ENCODE assay signal across 8 cellular contexts in genomic region chr3:62318365-62318751, GRCh38. TPM values are rescaled to one million over a fixed set of nuclear protein-coding genes. Genes with fewer than 3 reads are reported as not detected.
DNase-seq lines count a peak whose midpoint lies in the region; ATAC-seq and TF ChIP-seq lines count a peak whose summit lies in the region.

No MANE protein-coding gene starts in this region.

- no peak overlapping the region for H3T11ph ChIP-seq in H9 (ENCODE audit: low read length)

- no peak for TF ChIP-seq CTCF in A673 (conservative IDR thresholded peaks at IDR 0.05; ENCODE audit: low read depth, low read length)
- TF ChIP-seq CTCF in H9 (conservative IDR thresholded peaks at IDR 0.05) = no peak
- no peak for TF ChIP-seq CTCF in brain (conservative IDR thresholded peaks at IDR 0.05)
- TF ChIP-seq CTCF in GM13976 (IDR thresholded peaks at IDR 0.05; ENCODE audit: borderline replicate concordance, control extremely low read depth, extremely low read depth, insufficient read depth, missing control alignments) = no peak

- H3K27me3 ChIP-seq in A673 (replicated peaks; ENCODE audit: insufficient read depth, low read depth, low read length, poor library complexity) = no peaks in the 10 kb centered on the region
- no peaks in the 10 kb centered on the region; the same call in 1 of the 2 replicates for H3K27me3 ChIP-seq in H9 (ENCODE audit: insufficient read depth, low read length)
- H3K27me3 ChIP-seq in mucosa of rectum (ENCODE audit: control insufficient read depth in 2 of 2, insufficient read depth in 2 of 2, low read length in 2 of 2) = peaks cover 0 to 2% of the 10 kb centered on the region in 2 donors

- H3K23me2 ChIP-seq in H9 (ENCODE audit: insufficient read length, low read depth, low read length, poor library complexity, severe bottlenecking) = peaks cover 6% of the 10 kb centered on the region

- no peaks in the 10 kb centered on the region for H3K79me2 ChIP-seq in H9 (ENCODE audit: insufficient read depth, low read length)

- in situ Hi-C loops in GM13976 (cut with MboI; ENCODE audit: low sequenced_read_pairs, unreplicated experiment) = no loop called here

- no peaks in the 10 kb centered on the region for H3K36me3 ChIP-seq in A673 (ENCODE audit: insufficient read depth, low read length, poor library complexity, severe bottlenecking)
- no peaks in the 10 kb centered on the region for H3K36me3 ChIP-seq in mucosa of rectum (ENCODE audit: control insufficient read depth in 2 of 2, insufficient read depth in 2 of 2, low read length in 2 of 2)

- H3K27ac ChIP-seq in A673 (ENCODE audit: low read depth, low read length, poor library complexity, severe bottlenecking) (no peak overlapping the region), H9 (ENCODE audit: insufficient read length, low read depth, low read length) (no peak overlapping the region), mucosa of rectum (ENCODE audit: low read depth in 2 of 2, low read length in 2 of 2) (peak overlapping the region in 1 of 2 donors; percentile 20)

- H3K79me1 ChIP-seq in H9 (ENCODE audit: insufficient read depth, low read depth, low read length, poor library complexity, severe bottlenecking) = no peaks in the 10 kb centered on the region

- H4K20me1 ChIP-seq in H9 (ENCODE audit: control insufficient read depth, insufficient read depth, insufficient read length) = peaks cover 2% of the 10 kb centered on the region

- CTCF ChIA-PET in A673 (lab: Charles Lee) = no interaction called here

- no peak overlapping the region for H2BK15ac ChIP-seq in H9 (ENCODE audit: low read depth, low read length)

- no peaks in the 10 kb centered on the region for H3K9me3 ChIP-seq in A673 (ENCODE audit: low read depth, low read length, poor library complexity, severe bottlenecking)
- H3K9me3 ChIP-seq in H9 (ENCODE audit: control insufficient read depth, low read depth, low read length) = no peaks in the 10 kb centered on the region
- peaks cover 0 to 6% of the 10 kb centered on the region in 2 donors for H3K9me3 ChIP-seq in mucosa of rectum (ENCODE audit: control insufficient read depth in 2 of 2, low read length in 2 of 2)

- no peak for ATAC-seq in HG03025 (IDR thresholded peaks at IDR 0.05; ENCODE audit: low FRiP score, unreplicated experiment)

- H3K4me2 ChIP-seq in H9 (ENCODE audit: insufficient read depth, insufficient read length, low read length) = peak overlapping the region; percentile 59

- H2BK120ac ChIP-seq in H9 (ENCODE audit: low read depth, low read length, poor library complexity, severe bottlenecking) = no peak overlapping the region

- peak overlapping the region; percentile 55 for H3K4me3 ChIP-seq in A673 (ENCODE audit: low read depth, low read length, poor library complexity, severe bottlenecking)
- H3K4me3 ChIP-seq in mucosa of rectum (ENCODE audit: low read length in 2 of 2) = peak overlapping the region; percentile 67 to 77

- H3K36me3 Mint-ChIP-seq in H9 (ENCODE audit: insufficient read depth in 1 of 3, low read depth in 3 of 3) = peaks cover 0 to 15% (median 8%) of the 10 kb centered on the region in 3 experiments; a peak in 6 of 7 replicates
- H3K36me3 Mint-ChIP-seq in brain = peaks cover 38% of the 10 kb centered on the region

- no peak overlapping the region for H3K56ac ChIP-seq in H9 (ENCODE audit: insufficient read length, low read depth, low read length)

- POLR2A ChIA-PET in A673 (lab: Charles Lee; ENCODE audit: low non-redundant PET) = no interaction called here

- H3K14ac ChIP-seq in H9 (ENCODE audit: insufficient read depth, low read length) = no peak overlapping the region

- no peak overlapping the region for H4K5ac ChIP-seq in H9 (ENCODE audit: insufficient read length, low read depth, low read length)

- no peak overlapping the region for H3K23ac ChIP-seq in H9 (ENCODE audit: insufficient read length, low read depth, low read length)

- no peak overlapping the region for H2BK5ac ChIP-seq in H9 (ENCODE audit: insufficient read length, low read length)

- no peak overlapping the region for H2BK20ac ChIP-seq in H9 (ENCODE audit: low read depth, low read length, poor library complexity, severe bottlenecking)

- H2AK5ac ChIP-seq in H9 (ENCODE audit: insufficient read length, low read length) = no peak overlapping the region

- intact Hi-C loops in A673 (cut with micrococcal nuclease; ENCODE audit: unreplicated experiment) = loop anchor here (10.0 kb wide), 1 partner anchor 114 kb away; no protein-coding TSS in a partner anchor

- peak overlapping the region; percentile 52 for H3K9ac ChIP-seq in H9 (ENCODE audit: extremely low read depth, insufficient read length, low read length)
- H3K9ac ChIP-seq in mucosa of rectum (ENCODE audit: low read depth in 1 of 2, low read length in 2 of 2) = no peak overlapping the region

- no peak overlapping the region for H2AFZ ChIP-seq in H9 (ENCODE audit: low read length)

- H3K4me3 Mint-ChIP-seq in H9 = peak overlapping the region; percentile 97 to 99
- peak overlapping the region; percentile 95 to 98 (median 95) for H3K4me3 Mint-ChIP-seq in brain

- H3K27ac Mint-ChIP-seq in H9 (peak overlapping the region in 2 of 3 experiments; percentile 89 to 98; a peak in 4 of 7 replicates), brain (peak overlapping the region; percentile 79 to 98 (median 97))

- no CpG with 5 or more reads among the region's 12 CpGs for WGBS in H9 (ENCODE audit: extremely low coverage, insufficient read length, low lambda C conversion rate)

- peak overlapping the region; percentile 56 for H3K18ac ChIP-seq in H9 (ENCODE audit: insufficient read length, low read depth, low read length)

- H4K91ac ChIP-seq in H9 (ENCODE audit: insufficient read length, low read depth, low read length) = no peak overlapping the region

- H3K4ac ChIP-seq in H9 (ENCODE audit: low read depth, low read length) = no peak overlapping the region

- H3K4me1 Mint-ChIP-seq in H9 (peaks cover 7 to 10% of the 10 kb centered on the region in 2 experiments; a peak in 3 of 4 replicates), brain (peaks cover 36% of the 10 kb centered on the region)

- BruUV-seq in A673 (replicated peaks; lab: Mats Ljungman, UMichigan) = no TSS peak

- H3K27me3 Mint-ChIP-seq in H9 (ENCODE audit: low read depth) (peaks cover 2% of the 10 kb centered on the region; the same call in 1 of the 2 replicates), brain (peaks cover 9% of the 10 kb centered on the region)

- no peak for DNase-seq in A673 (ENCODE audit: low spot score)
- DNase-seq in H9 = no peak
- DNase-seq in HK-2 (ENCODE audit: unreplicated experiment) = no peak
- DNase-seq in ureter (ENCODE audit: low spot score) = no peak
- DNase-seq in GM13976 (ENCODE audit: low spot score) = no peak

- no peaks in the 10 kb centered on the region for H3K4me1 ChIP-seq in A673 (ENCODE audit: insufficient read depth, low read length, poor library complexity, severe bottlenecking)
- 0 out of 2 replicates have a peak, but pooled peaks cover 2% of the 10 kb centered on the region for H3K4me1 ChIP-seq in H9 (ENCODE audit: insufficient read depth, low read length)
- H3K4me1 ChIP-seq in mucosa of rectum (ENCODE audit: control insufficient read depth in 2 of 2, insufficient read depth in 2 of 2, low read length in 2 of 2) = no peaks in the 10 kb centered on the region

- no peak overlapping the region for H2BK12ac ChIP-seq in H9 (ENCODE audit: insufficient read length, low read depth, low read length)

- H4K8ac ChIP-seq in H9 (replicated peaks; ENCODE audit: insufficient read length, low read depth, low read length) = no peak overlapping the region

- H3K9me3 Mint-ChIP-seq in H9 = peaks cover 8% of the 10 kb centered on the region in 2 experiments; a peak in 4 of 5 replicates
- H3K9me3 Mint-ChIP-seq in brain = peaks cover 3 to 23% (median 15%) of the 10 kb centered on the region in 5 experiments

RNA-seq across cellular contexts. Expression of gene FEZF2, which starts 55.0 kb away (rescaled TPM):
- total RNA-seq in A673 (2021) = not detected in 2 replicates
- total RNA-seq in H9 (2021) = 0.11 TPM in 1 of 2 replicates, not detected in the other
- 4.6 TPM for polyA plus RNA-seq in brain (ENCODE audit: insufficient read depth, low read depth, low replicate concordance)
- not detected for total RNA-seq in ureter
